ENCODE assay signal across 18 cellular contexts in the genomic region with DNA sequence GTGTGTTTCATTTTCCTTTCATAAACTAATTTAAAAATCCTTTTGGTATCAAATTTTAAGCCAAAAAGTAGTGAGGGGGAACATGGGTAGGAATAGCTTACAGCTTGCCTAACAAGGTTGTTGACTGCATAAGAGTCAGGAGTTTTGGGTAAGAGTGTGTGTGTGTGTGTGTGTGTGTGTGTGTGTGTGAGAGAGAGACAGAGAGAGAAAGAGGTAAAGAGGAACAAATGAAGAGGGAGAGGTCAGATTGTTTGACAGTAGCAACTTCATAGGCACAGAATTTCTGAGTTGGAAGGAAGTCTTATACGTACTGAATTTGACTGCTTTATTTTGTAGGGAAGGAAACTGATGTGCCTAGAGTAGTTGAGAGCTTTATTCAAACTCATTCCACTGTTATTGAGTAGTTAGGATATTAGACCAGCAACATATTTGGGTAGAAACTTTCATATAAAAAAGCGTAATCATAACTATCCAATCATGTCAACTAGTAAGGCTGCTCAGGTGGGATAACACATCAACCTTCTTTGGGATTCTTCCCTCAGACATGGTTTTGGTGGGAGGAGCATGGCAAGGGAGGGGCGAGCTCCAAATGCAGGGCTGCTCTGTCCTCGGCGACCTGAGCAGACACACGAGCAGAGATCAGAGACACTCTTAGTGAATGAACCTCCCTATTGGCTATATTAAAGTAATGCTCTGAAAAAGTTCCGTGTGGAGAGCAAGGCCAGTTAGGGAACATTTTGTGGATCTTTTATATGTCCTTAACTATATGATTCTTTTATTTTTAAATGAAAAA.
DNase-seq lines count a peak whose midpoint lies in the region; ATAC-seq and TF ChIP-seq lines count a peak whose summit lies in the region.
"Had no signal": no experiment of that assay in that cellular context is flagged by ENCODE, and none has a peak within 500 bp of the region (broad histone marks: within the 10 kb centered on the region; RNA-seq: fewer than 3 reads in every experiment).

No MANE protein-coding gene starts in this region.

- H3K36me3 ChIP-seq in breast epithelium: no peaks in the 10 kb centered on the region
- H3K36me3 ChIP-seq in stomach: peaks cover 0 to 10% (median 0%) of the 10 kb centered on the region in 4 donors
- H3K36me3 ChIP-seq: BE2C, Peyer's patch had no signal

- peaks cover 0 to 7% of the 10 kb centered on the region in 2 donors for H3K4me1 ChIP-seq in breast epithelium
- peaks cover 9 to 93% (median 41%) of the 10 kb centered on the region in 4 donors for H3K4me1 ChIP-seq in stomach
- H3K4me1 ChIP-seq: BE2C had no signal

- intact Hi-C loops in breast epithelium (cut with DNase I; ENCODE audit: low total_unique reads): no loop called here
- intact Hi-C loops in stomach (cut with DNase I; ENCODE audit: low total_unique reads): no loop called here

- H3K9me3 ChIP-seq in breast epithelium: no peaks in the 10 kb centered on the region
- no peaks in the 10 kb centered on the region for H3K9me3 ChIP-seq in stomach
- H3K9me3 ChIP-seq: BE2C, Peyer's patch had no signal

- H3K27me3 ChIP-seq in breast epithelium (no peaks in the 10 kb centered on the region), stomach (no peaks in the 10 kb centered on the region)
- H3K27me3 ChIP-seq: BE2C, Peyer's patch had no signal

- H3K27ac ChIP-seq in breast epithelium: peak overlapping the region; percentile 9 to 48
- peak overlapping the region in 4 of 5 donors; percentile 33 to 74 (median 42) for H3K27ac ChIP-seq in stomach
- H3K27ac ChIP-seq: VCaP had no signal

- 75 to 87% (median 84%) methylated on average over 7 of the region's 7 CpGs for WGBS in stomach, 5 donors

- no peak for ATAC-seq in HG03159 (IDR thresholded peaks at IDR 0.05; ENCODE audit: unreplicated experiment)
- no peak for ATAC-seq in GM19455 (IDR thresholded peaks at IDR 0.05; ENCODE audit: unreplicated experiment)
- ATAC-seq: activated T-cell treated with anti-CD3 and anti-CD28 coated beads, Interleukin-2, amount 50 U/mL, for 72 hours had no signal

- TF ChIP-seq POLR2A in breast epithelium (IDR thresholded peaks at IDR 0.05) (no peak), stomach (IDR thresholded peaks at IDR 0.05) (no peak)

- peak; percentile 68 for DNase-seq in NAMALWA (ENCODE audit: low spot score)
- DNase-seq in breast epithelium (ENCODE audit: low spot score in 2 of 2): no peak
- DNase-seq in iPS-NIHi11 (ENCODE audit: low spot score): peak; percentile 48
- DNase-seq in stomach: no peak
- DNase-seq in NCI-H524 (lab: John Stamatoyannopoulos, UW): no peak
- DNase-seq in GM10266 (ENCODE audit: extremely low spot score): no peak
- DNase-seq: activated naive CD8-positive, alpha-beta T cell treated with anti-CD3 and anti-CD28 coated beads for 36 hours; activated T-cell treated with anti-CD3 and anti-CD28 coated beads, Interleukin-2, amount 50 U/mL, for 72 hours; effector CD4-positive, alpha-beta T cell; NCI-H1417 treated with DMSO at 0.1 percent for 48 hours; NCI-H82; Peyer's patch; SW 1271; trophoblast cell had no signal

- H3K4me3 ChIP-seq in breast epithelium: no peak overlapping the region
- H3K4me3 ChIP-seq in stomach: peak overlapping the region in 1 of 4 donors; percentile 15
- H3K4me3 ChIP-seq: Peyer's patch had no signal

- TF ChIP-seq CTCF in breast epithelium (IDR thresholded peaks at IDR 0.05) (no peak), stomach (IDR thresholded peaks at IDR 0.05) (no peak), GM10266 (IDR thresholded peaks at IDR 0.05; ENCODE audit: control insufficient read depth, insufficient read depth, low read depth, missing control alignments) (no peak)

- TF ChIP-seq EP300 in stomach (IDR thresholded peaks at IDR 0.05): no peak

Comparison
In these comparisons a context has a peak if more than half of its experiments do, and no peak if none do; other contexts are left out.
1. DNase-seq: peak in NAMALWA (single experiment) and iPS-NIHi11 (single experiment); none in breast epithelium (0 of 2), stomach (single experiment), NCI-H524 (0 of 2) and GM10266 (single experiment).